In the genomic region with DNA sequence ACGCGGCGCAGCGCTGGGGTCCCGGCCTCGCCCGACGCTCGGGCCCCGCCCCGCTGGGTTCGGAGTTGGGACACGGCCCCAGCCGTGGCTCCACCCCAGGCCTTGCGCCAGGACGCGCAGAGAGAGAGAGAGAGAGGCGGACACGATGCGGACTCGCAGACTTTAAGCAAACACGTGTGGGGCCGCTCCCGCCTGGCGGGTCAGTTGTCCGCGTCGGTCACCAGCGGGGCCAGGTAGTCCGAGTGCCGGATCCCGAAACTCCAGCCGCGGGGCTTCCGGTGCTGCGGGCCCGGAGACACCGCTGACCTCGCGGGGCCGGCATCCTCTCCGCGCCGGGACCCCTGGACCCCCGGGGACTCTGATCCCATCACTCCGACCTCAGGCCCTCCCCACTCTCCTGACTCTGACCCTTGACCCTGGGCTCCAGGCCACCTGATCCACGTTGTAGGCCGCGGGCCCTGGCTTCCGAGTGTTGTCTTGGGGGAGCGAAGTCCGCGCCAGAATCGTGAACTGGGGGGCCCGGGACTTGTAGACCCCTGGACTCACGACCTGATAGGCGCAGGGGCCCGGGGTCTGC, we compare ENCODE assay signal across 8 cellular contexts. TPM values are rescaled to one million over a fixed set of nuclear protein-coding genes. Genes with fewer than 3 reads are reported as not detected.
DNase-seq lines count a peak whose midpoint lies in the region; ATAC-seq, FAIRE-seq and TF ChIP-seq lines count a peak whose summit lies in the region.

No MANE protein-coding gene starts in this region.

- no peaks in the 10 kb centered on the region for H3K9me3 ChIP-seq in upper lobe of left lung

- no peak for TF ChIP-seq CTCF in mesothelial cell of epicardium (IDR thresholded peaks at IDR 0.05; ENCODE audit: unreplicated experiment)
- no peak for TF ChIP-seq CTCF in upper lobe of left lung (IDR thresholded peaks at IDR 0.05)

- WGBS in upper lobe of left lung, 2 donors, result 0 to 1% methylated on average over 26 to 47 of the region's 58 CpGs

- H3K9me3 Mint-ChIP-seq in T-helper 2 cell treated with Interferon-gamma antibody and Interleukin-4, amounts not matched to agents 5 μg/mL and 100 μg/mL, for 36 hours, result no peaks in the 10 kb centered on the region
- H3K9me3 Mint-ChIP-seq in mesothelial cell of epicardium, result no peaks in the 10 kb centered on the region

- H3K4me3 ChIP-seq in upper lobe of left lung, result peak overlapping the region; percentile 27 to 93 (median 77)

- peak in 2 of 4 donors; percentile 15 to 45 for TF ChIP-seq EP300 in upper lobe of left lung (IDR thresholded peaks at IDR 0.05)

- ATAC-seq in HG02938 (IDR thresholded peaks at IDR 0.05; ENCODE audit: unreplicated experiment) (peak; percentile 7), upper lobe of left lung (ENCODE audit: low FRiP score in 2 of 2) (peak; percentile 72), HG03457 (IDR thresholded peaks at IDR 0.05; ENCODE audit: unreplicated experiment) (no peak)

- H3K27me3 ChIP-seq in upper lobe of left lung, result no peaks in the 10 kb centered on the region

- peak overlapping the region; percentile 94 for H3K4me3 Mint-ChIP-seq in T-helper 2 cell treated with Interferon-gamma antibody and Interleukin-4, amounts not matched to agents 5 μg/mL and 100 μg/mL, for 36 hours
- peak overlapping the region; percentile 51 for H3K4me3 Mint-ChIP-seq in mesothelial cell of epicardium

- DNase-seq in GM12891 (ENCODE audit: insufficient read length, low spot score) (peak; percentile 59), epidermal melanocyte (ENCODE audit: insufficient read length, low spot score) (peak; percentile 56), mesothelial cell of epicardium (ENCODE audit: low spot score in 2 of 2, unreplicated experiment in 2 of 2) (peak in 1 of 2 experiments; percentile 21), upper lobe of left lung (peak in 1 of 2 donors; percentile 88), NCI-H1092 (lab: John Stamatoyannopoulos, UW) (no peak)
- DNase-seq in T-helper 2 cell treated with Interferon-gamma antibody and Interleukin-4, amounts not matched to agents 5 μg/mL and 100 μg/mL, for 36 hours (ENCODE audit: low spot score), result peak; percentile 73

- H3K36me3 ChIP-seq in upper lobe of left lung, result no peaks in the 10 kb centered on the region

- no peaks in the 10 kb centered on the region for H3K27me3 Mint-ChIP-seq in T-helper 2 cell treated with Interferon-gamma antibody and Interleukin-4, amounts not matched to agents 5 μg/mL and 100 μg/mL, for 36 hours (ENCODE audit: low read depth)
- peaks cover 38% of the 10 kb centered on the region for H3K27me3 Mint-ChIP-seq in mesothelial cell of epicardium (ENCODE audit: low read depth)

- peaks cover 13% of the 10 kb centered on the region for H3K36me3 Mint-ChIP-seq in T-helper 2 cell treated with Interferon-gamma antibody and Interleukin-4, amounts not matched to agents 5 μg/mL and 100 μg/mL, for 36 hours (ENCODE audit: low read depth)
- no peaks in the 10 kb centered on the region for H3K36me3 Mint-ChIP-seq in mesothelial cell of epicardium

- no peak for FAIRE-seq in GM12891 (lab: Jason Lieb, UNC)

- H3K4me1 Mint-ChIP-seq in T-helper 2 cell treated with Interferon-gamma antibody and Interleukin-4, amounts not matched to agents 5 μg/mL and 100 μg/mL, for 36 hours (ENCODE audit: low read depth), result peaks cover 41% of the 10 kb centered on the region
- peaks cover 31% of the 10 kb centered on the region for H3K4me1 Mint-ChIP-seq in mesothelial cell of epicardium

- peaks cover 47 to 83% (median 51%) of the 10 kb centered on the region in 4 donors for H3K4me1 ChIP-seq in upper lobe of left lung

- TF ChIP-seq POLR2A in GM12891 (IDR thresholded peaks at IDR 0.05; ENCODE audit: low read depth, low read length) (no peak), upper lobe of left lung (IDR thresholded peaks at IDR 0.05) (peak in 2 of 4 donors; percentile 47 to 79)

- H3K27ac Mint-ChIP-seq in T-helper 2 cell treated with Interferon-gamma antibody and Interleukin-4, amounts not matched to agents 5 μg/mL and 100 μg/mL, for 36 hours, result peak overlapping the region; percentile 99
- no peak overlapping the region for H3K27ac Mint-ChIP-seq in mesothelial cell of epicardium

- H3K27ac ChIP-seq in upper lobe of left lung, result peak overlapping the region; percentile 97 to 100 (median 98)

TF ChIP-seq in GM12891, 5 proteins besides CTCF, POLR2A, EP300 and RAD21:
- TF ChIP-seq TAF1 (IDR thresholded peaks at IDR 0.05; ENCODE audit: low read depth, low read length) (peak; percentile 59; the same call in 1 of the 2 replicates), POLR2AphosphoS5 (IDR thresholded peaks at IDR 0.05; ENCODE audit: low read depth, low read length) (peak; percentile 61; the same call in 1 of the 2 replicates), SPI1 (IDR thresholded peaks at IDR 0.05; ENCODE audit: low read depth, low read length) (no peak)

RNA-seq across cellular contexts. Expression of a gene that starts 0.6 kb away (rescaled TPM):
- 14.0 TPM for polyA plus RNA-seq in GM12891 (2012; ENCODE audit: low read depth, missing spikeins)
- total RNA-seq in mesothelial cell of epicardium, result 9.3 to 10.3 TPM (median 9.9 TPM) in 3 replicates
- total RNA-seq in upper lobe of left lung, result 100 to 1,000 TPM; 162 to 346 (median 248) TPM

RNA-seq across cellular contexts. Expression of a gene that starts 5.0 kb away (rescaled TPM):
- 4.2 TPM for polyA plus RNA-seq in GM12891 (2012; ENCODE audit: low read depth, missing spikeins)
- 0.65 to 5.0 TPM (median 2.4 TPM) in 3 replicates for total RNA-seq in mesothelial cell of epicardium
- 10 to 100 TPM in 2 of 6 donors, 1 to 10 TPM in 3, not detected in 1; 1.7 to 14.0 (median 9.2) TPM for total RNA-seq in upper lobe of left lung

RNA-seq across cellular contexts. Expression of a gene that starts 15.3 kb away (rescaled TPM):
- polyA plus RNA-seq in GM12891 (2012; ENCODE audit: low read depth, missing spikeins), result 2.6 TPM
- total RNA-seq in mesothelial cell of epicardium (0.07 to 0.11 TPM (median 0.09 TPM) in 3 replicates), upper lobe of left lung (1 to 10 TPM in 2 of 6 donors, under 1 TPM in 2, not detected in 2; 0.39 to 1.5 (median 0.81) TPM)

RNA-seq across cellular contexts. Expression of a gene that starts 22.3 kb away (rescaled TPM):
- 46.7 TPM for polyA plus RNA-seq in GM12891 (2012; ENCODE audit: low read depth, missing spikeins)
- 57.9 to 63.1 TPM (median 60.3 TPM) in 3 replicates for total RNA-seq in mesothelial cell of epicardium
- total RNA-seq in upper lobe of left lung, result 100 to 1,000 TPM in 1 of 6 donors, 10 to 100 TPM in 5; 55.4 to 104 (median 62.2) TPM

RNA-seq across cellular contexts. Expression of a gene that starts 22.9 kb away (rescaled TPM):
- polyA plus RNA-seq in GM12891 (2012; ENCODE audit: low read depth, missing spikeins), result 29.2 TPM
- total RNA-seq in mesothelial cell of epicardium (65.2 to 66.2 TPM (median 65.2 TPM) in 3 replicates), upper lobe of left lung (10 to 100 TPM; 36.0 to 87.4 (median 77.4) TPM)

Comparison
In these comparisons a context has a peak if more than half of its experiments do, and no peak if none do; other contexts are left out.
1. RNA of a gene that starts 0.6 kb away (total RNA-seq): 162 to 346 TPM in upper lobe of left lung; 9.3 to 10.3 TPM in mesothelial cell of epicardium; every median in the first group is over 10 times any median in the second.